ENCODE assay signal across 8 cellular contexts in the genomic region with DNA sequence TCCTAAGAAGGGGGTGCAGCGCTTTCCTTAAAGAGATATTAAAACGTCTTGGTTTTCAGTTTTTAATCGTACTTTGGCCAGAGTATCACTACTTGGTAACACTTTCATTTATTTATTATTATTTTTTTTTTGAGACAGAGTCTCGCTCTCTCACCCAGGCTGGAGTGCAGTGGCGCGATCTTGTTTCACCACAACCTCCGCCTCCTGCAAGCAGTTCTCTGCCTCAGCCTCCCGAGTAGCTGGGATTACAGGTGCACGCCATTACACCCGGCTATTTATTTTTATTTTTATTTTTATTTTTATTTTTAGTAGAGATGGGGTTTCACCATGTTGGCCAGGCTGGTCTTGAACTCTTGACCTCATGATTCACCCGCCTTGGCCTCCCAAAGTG.
DNase-seq lines count a peak whose midpoint lies in the region; ATAC-seq and TF ChIP-seq lines count a peak whose summit lies in the region.
"Not testable (repeated sequence)": the region's sequence is repeated elsewhere in the genome, so short reads cannot be mapped to it uniquely, and the experiment has no call there.

No MANE protein-coding gene starts in this region.

- not testable (repeated sequence) for TF ChIP-seq POLR2A in NB4 (IDR thresholded peaks at IDR 0.05; ENCODE audit: extremely low read depth, insufficient read length); right lobe of liver (IDR thresholded peaks at IDR 0.05)

- not testable (repeated sequence) for H3K4me1 ChIP-seq in right lobe of liver; rectal smooth muscle tissue (ENCODE audit: control insufficient read depth, insufficient read depth, low read length); aorta (ENCODE audit: control insufficient read depth in 1 of 2, insufficient read depth in 2 of 2, low read length in 2 of 2)

- DNase-seq in NB4 (ENCODE audit: low read depth); activated T-helper 1 cell treated with anti-CD3 and anti-CD28 coated beads, Interleukin-12 subunit alpha, Interleukin-12 subunit beta, Interleukin-2, Interleukin-4 antibody, amounts not matched to agents 30 ng/mL and 10 ng/mL and 1 ng/mL, durations not matched to agents 14 hours and 24 hours and 36 hours (ENCODE audit: low spot score); effector memory CD8-positive, alpha-beta T cell; right lobe of liver; aorta: not testable (repeated sequence)

- intact Hi-C loops in activated T-helper 1 cell treated with anti-CD3 and anti-CD28 coated beads, Interleukin-12 subunit alpha, Interleukin-12 subunit beta, Interleukin-2, Interleukin-4 antibody, amounts not matched to agents 30 ng/mL and 10 ng/mL and 1 ng/mL, durations not matched to agents 14 hours and 24 hours and 36 hours (cut with micrococcal nuclease), result loop anchor here (2.0 kb wide), 6 partner anchors 68 to 510 kb away; a partner anchor contains a TSS
- intact Hi-C loops in right lobe of liver (cut with DNase I); aorta (cut with DNase I): not testable (repeated sequence)

- WGBS in right lobe of liver (ENCODE audit: insufficient coverage, low coverage, low lambda C conversion rate, missing lambda C conversion rate), result 29% methylated on average over 11 of the region's 11 CpGs
- 29 to 36% methylated on average over 11 of the region's 11 CpGs for WGBS in aorta, 2 donors

- H3K27me3 Mint-ChIP-seq in activated T-helper 1 cell treated with anti-CD3 and anti-CD28 coated beads, Interleukin-12 subunit alpha, Interleukin-12 subunit beta, Interleukin-2, Interleukin-4 antibody, amounts not matched to agents 30 ng/mL and 10 ng/mL and 1 ng/mL, durations not matched to agents 14 hours and 24 hours and 36 hours (ENCODE audit: insufficient read depth); effector memory CD8-positive, alpha-beta T cell: not testable (repeated sequence)

- peak; percentile 27 for ATAC-seq in HG02870 (IDR thresholded peaks at IDR 0.05; ENCODE audit: unreplicated experiment)
- peak; percentile 56 for ATAC-seq in effector memory CD8-positive, alpha-beta T cell (replicated peaks)
- not testable (repeated sequence) for ATAC-seq in right lobe of liver; aorta (ENCODE audit: low FRiP score)

- H3K27ac ChIP-seq in right lobe of liver, result peak overlapping the region in 1 of 3 donors; percentile 26
- not testable (repeated sequence) for H3K27ac ChIP-seq in rectal smooth muscle tissue (ENCODE audit: low read depth, low read length); aorta (ENCODE audit: low read depth in 1 of 2, low read length in 2 of 2)

- not testable (repeated sequence) for TF ChIP-seq CTCF in GM12875 (IDR thresholded peaks at IDR 0.05; ENCODE audit: borderline replicate concordance, insufficient read depth, low read depth, low read length); NB4 (IDR thresholded peaks at IDR 0.05; ENCODE audit: low read depth, low read length); right lobe of liver (IDR thresholded peaks at IDR 0.05)

- H3K36me3 ChIP-seq in right lobe of liver; rectal smooth muscle tissue (ENCODE audit: control insufficient read depth, insufficient read depth, low read length); aorta (ENCODE audit: control insufficient read depth in 1 of 2, insufficient read depth in 2 of 2, low read length in 1 of 2): not testable (repeated sequence)

- not testable (repeated sequence) for H3K9me3 Mint-ChIP-seq in activated T-helper 1 cell treated with anti-CD3 and anti-CD28 coated beads, Interleukin-12 subunit alpha, Interleukin-12 subunit beta, Interleukin-2, Interleukin-4 antibody, amounts not matched to agents 30 ng/mL and 10 ng/mL and 1 ng/mL, durations not matched to agents 14 hours and 24 hours and 36 hours; effector memory CD8-positive, alpha-beta T cell

- peak overlapping the region; percentile 77 for H3K4me3 Mint-ChIP-seq in activated T-helper 1 cell treated with anti-CD3 and anti-CD28 coated beads, Interleukin-12 subunit alpha, Interleukin-12 subunit beta, Interleukin-2, Interleukin-4 antibody, amounts not matched to agents 30 ng/mL and 10 ng/mL and 1 ng/mL, durations not matched to agents 14 hours and 24 hours and 36 hours
- peak overlapping the region; percentile 77 to 88 for H3K4me3 Mint-ChIP-seq in effector memory CD8-positive, alpha-beta T cell

- H3K36me3 Mint-ChIP-seq in activated T-helper 1 cell treated with anti-CD3 and anti-CD28 coated beads, Interleukin-12 subunit alpha, Interleukin-12 subunit beta, Interleukin-2, Interleukin-4 antibody, amounts not matched to agents 30 ng/mL and 10 ng/mL and 1 ng/mL, durations not matched to agents 14 hours and 24 hours and 36 hours (ENCODE audit: low read depth); effector memory CD8-positive, alpha-beta T cell (ENCODE audit: insufficient read depth): not testable (repeated sequence)

- not testable (repeated sequence) for H3K9me3 ChIP-seq in right lobe of liver; aorta (ENCODE audit: control insufficient read depth, low read length)

- peak overlapping the region; percentile 71 for H3K27ac Mint-ChIP-seq in activated T-helper 1 cell treated with anti-CD3 and anti-CD28 coated beads, Interleukin-12 subunit alpha, Interleukin-12 subunit beta, Interleukin-2, Interleukin-4 antibody, amounts not matched to agents 30 ng/mL and 10 ng/mL and 1 ng/mL, durations not matched to agents 14 hours and 24 hours and 36 hours
- H3K27ac Mint-ChIP-seq in effector memory CD8-positive, alpha-beta T cell, result peak overlapping the region in 1 of 2 donors; percentile 87

- peak overlapping the region; percentile 46 for H3K4me3 ChIP-seq in GM12875 (ENCODE audit: low read depth, low read length)
- peak overlapping the region; percentile 65 for H3K4me3 ChIP-seq in NB4 (ENCODE audit: low read depth, low read length)
- H3K4me3 ChIP-seq in right lobe of liver, result peak overlapping the region; percentile 37 to 45 (median 40)
- peak overlapping the region; percentile 59 for H3K4me3 ChIP-seq in rectal smooth muscle tissue (ENCODE audit: low read length)
- H3K4me3 ChIP-seq in aorta (ENCODE audit: low read length in 2 of 2), result peak overlapping the region; percentile 63 to 77

- peaks cover 16% of the 10 kb centered on the region for H3K4me1 Mint-ChIP-seq in activated T-helper 1 cell treated with anti-CD3 and anti-CD28 coated beads, Interleukin-12 subunit alpha, Interleukin-12 subunit beta, Interleukin-2, Interleukin-4 antibody, amounts not matched to agents 30 ng/mL and 10 ng/mL and 1 ng/mL, durations not matched to agents 14 hours and 24 hours and 36 hours (ENCODE audit: low read depth)
- H3K4me1 Mint-ChIP-seq in effector memory CD8-positive, alpha-beta T cell (ENCODE audit: low read depth in 2 of 2), result not testable (repeated sequence)

- H3K9ac ChIP-seq in rectal smooth muscle tissue (ENCODE audit: low read length), result not testable (repeated sequence)

- not testable (repeated sequence) for H3K27me3 ChIP-seq in right lobe of liver; rectal smooth muscle tissue (ENCODE audit: control insufficient read depth, insufficient read depth, low read length); aorta (ENCODE audit: control insufficient read depth in 1 of 2, insufficient read depth in 2 of 2, low read length in 1 of 2)
